Comparison of ENCODE assay signal across 1 cellular context in genomic region chr6:135522975-135523692, GRCh38.
TF ChIP-seq lines count a peak whose summit lies in the region.

No MANE protein-coding gene starts in this region.

TF ChIP-seq in HepG2, 621 proteins besides CTCF, POLR2A, EP300 and RAD21 (continued from another document and continues in another):
- TF ChIP-seq, protein P1, sequence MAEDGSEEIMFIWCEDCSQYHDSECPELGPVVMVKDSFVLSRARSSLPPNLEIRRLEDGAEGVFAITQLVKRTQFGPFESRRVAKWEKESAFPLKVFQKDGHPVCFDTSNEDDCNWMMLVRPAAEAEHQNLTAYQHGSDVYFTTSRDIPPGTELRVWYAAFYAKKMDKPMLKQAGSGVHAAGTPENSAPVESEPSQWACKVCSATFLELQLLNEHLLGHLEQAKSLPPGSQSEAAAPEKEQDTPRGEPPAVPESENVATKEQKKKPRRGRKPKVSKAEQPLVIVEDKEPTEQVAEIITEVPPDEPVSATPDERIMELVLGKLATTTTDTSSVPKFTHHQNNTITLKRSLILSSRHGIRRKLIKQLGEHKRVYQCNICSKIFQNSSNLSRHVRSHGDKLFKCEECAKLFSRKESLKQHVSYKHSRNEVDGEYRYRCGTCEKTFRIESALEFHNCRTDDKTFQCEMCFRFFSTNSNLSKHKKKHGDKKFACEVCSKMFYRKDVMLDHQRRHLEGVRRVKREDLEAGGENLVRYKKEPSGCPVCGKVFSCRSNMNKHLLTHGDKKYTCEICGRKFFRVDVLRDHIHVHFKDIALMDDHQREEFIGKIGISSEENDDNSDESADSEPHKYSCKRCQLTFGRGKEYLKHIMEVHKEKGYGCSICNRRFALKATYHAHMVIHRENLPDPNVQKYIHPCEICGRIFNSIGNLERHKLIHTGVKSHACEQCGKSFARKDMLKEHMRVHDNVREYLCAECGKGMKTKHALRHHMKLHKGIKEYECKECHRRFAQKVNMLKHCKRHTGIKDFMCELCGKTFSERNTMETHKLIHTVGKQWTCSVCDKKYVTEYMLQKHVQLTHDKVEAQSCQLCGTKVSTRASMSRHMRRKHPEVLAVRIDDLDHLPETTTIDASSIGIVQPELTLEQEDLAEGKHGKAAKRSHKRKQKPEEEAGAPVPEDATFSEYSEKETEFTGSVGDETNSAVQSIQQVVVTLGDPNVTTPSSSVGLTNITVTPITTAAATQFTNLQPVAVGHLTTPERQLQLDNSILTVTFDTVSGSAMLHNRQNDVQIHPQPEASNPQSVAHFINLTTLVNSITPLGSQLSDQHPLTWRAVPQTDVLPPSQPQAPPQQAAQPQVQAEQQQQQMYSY (CRISPR knock-in tag; IDR thresholded peaks at IDR 0.05), result no peak
- TF ChIP-seq UBTF (CRISPR knock-in tag; IDR thresholded peaks at IDR 0.05), result no peak
- no peak for TF ChIP-seq ZNF768 (CRISPR knock-in tag; IDR thresholded peaks at IDR 0.05)
- TF ChIP-seq AGO1 (IDR thresholded peaks at IDR 0.05; ENCODE audit: low read depth, low read length, poor library complexity, severe bottlenecking), result no peak
- no peak for TF ChIP-seq ZNF282 (IDR thresholded peaks at IDR 0.05; ENCODE audit: partially characterized antibody)
- 0 out of 2 replicates have a peak, but pooled peaks have one; percentile 49 for TF ChIP-seq KLF6 (CRISPR knock-in tag; IDR thresholded peaks at IDR 0.05)
- TF ChIP-seq, protein P2, sequence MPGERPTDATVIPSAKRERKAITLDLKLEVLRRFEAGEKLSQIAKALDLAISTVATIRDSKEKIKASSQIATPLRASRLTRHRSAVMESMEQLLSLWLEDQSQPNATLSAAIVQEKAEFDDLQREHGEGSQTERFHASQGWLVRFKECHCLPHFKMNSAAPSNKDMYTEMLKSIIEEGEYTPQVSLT (CRISPR knock-in tag; IDR thresholded peaks at IDR 0.05; ENCODE audit: borderline replicate concordance, low read depth), result no peak
- TF ChIP-seq, protein P3, sequence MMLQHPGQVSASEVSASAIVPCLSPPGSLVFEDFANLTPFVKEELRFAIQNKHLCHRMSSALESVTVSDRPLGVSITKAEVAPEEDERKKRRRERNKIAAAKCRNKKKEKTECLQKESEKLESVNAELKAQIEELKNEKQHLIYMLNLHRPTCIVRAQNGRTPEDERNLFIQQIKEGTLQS (CRISPR knock-in tag; IDR thresholded peaks at IDR 0.05), result peak; percentile 30; the same call in 1 of the 2 replicates
- TF ChIP-seq RNF2 (conservative IDR thresholded peaks at IDR 0.05; ENCODE audit: low read depth), result 0 out of 2 replicates have a peak, but pooled peaks have one; percentile 40
- peak; percentile 96 for TF ChIP-seq GATAD2A (CRISPR knock-in tag; IDR thresholded peaks at IDR 0.05)
- TF ChIP-seq, protein P4, sequence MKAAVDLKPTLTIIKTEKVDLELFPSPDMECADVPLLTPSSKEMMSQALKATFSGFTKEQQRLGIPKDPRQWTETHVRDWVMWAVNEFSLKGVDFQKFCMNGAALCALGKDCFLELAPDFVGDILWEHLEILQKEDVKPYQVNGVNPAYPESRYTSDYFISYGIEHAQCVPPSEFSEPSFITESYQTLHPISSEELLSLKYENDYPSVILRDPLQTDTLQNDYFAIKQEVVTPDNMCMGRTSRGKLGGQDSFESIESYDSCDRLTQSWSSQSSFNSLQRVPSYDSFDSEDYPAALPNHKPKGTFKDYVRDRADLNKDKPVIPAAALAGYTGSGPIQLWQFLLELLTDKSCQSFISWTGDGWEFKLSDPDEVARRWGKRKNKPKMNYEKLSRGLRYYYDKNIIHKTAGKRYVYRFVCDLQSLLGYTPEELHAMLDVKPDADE (CRISPR knock-in tag; IDR thresholded peaks at IDR 0.05), result no peak
- TF ChIP-seq, protein P5, sequence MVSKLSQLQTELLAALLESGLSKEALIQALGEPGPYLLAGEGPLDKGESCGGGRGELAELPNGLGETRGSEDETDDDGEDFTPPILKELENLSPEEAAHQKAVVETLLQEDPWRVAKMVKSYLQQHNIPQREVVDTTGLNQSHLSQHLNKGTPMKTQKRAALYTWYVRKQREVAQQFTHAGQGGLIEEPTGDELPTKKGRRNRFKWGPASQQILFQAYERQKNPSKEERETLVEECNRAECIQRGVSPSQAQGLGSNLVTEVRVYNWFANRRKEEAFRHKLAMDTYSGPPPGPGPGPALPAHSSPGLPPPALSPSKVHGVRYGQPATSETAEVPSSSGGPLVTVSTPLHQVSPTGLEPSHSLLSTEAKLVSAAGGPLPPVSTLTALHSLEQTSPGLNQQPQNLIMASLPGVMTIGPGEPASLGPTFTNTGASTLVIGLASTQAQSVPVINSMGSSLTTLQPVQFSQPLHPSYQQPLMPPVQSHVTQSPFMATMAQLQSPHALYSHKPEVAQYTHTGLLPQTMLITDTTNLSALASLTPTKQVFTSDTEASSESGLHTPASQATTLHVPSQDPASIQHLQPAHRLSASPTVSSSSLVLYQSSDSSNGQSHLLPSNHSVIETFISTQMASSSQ (IDR thresholded peaks at IDR 0.05; ENCODE audit: low read depth), result no peak
- TF ChIP-seq, protein P5 (CRISPR knock-in tag; IDR thresholded peaks at IDR 0.05; ENCODE audit: borderline replicate concordance), result no peak
- TF ChIP-seq, protein P6, sequence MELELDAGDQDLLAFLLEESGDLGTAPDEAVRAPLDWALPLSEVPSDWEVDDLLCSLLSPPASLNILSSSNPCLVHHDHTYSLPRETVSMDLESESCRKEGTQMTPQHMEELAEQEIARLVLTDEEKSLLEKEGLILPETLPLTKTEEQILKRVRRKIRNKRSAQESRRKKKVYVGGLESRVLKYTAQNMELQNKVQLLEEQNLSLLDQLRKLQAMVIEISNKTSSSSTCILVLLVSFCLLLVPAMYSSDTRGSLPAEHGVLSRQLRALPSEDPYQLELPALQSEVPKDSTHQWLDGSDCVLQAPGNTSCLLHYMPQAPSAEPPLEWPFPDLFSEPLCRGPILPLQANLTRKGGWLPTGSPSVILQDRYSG (CRISPR knock-in tag; IDR thresholded peaks at IDR 0.05), result no peak
- no peak for TF ChIP-seq ZNF253 (CRISPR knock-in tag; IDR thresholded peaks at IDR 0.05; ENCODE audit: borderline replicate concordance)
- TF ChIP-seq ARID3A (IDR thresholded peaks at IDR 0.05; ENCODE audit: low read depth, low read length), result peak; percentile 83
- TF ChIP-seq FOXA3 (CRISPR knock-in tag; IDR thresholded peaks at IDR 0.05), result peak; percentile 96
- TF ChIP-seq BCL6 (CRISPR knock-in tag; IDR thresholded peaks at IDR 0.05), result peak; percentile 93
- TF ChIP-seq GATAD1 (CRISPR knock-in tag; IDR thresholded peaks at IDR 0.05), result 0 out of 2 replicates have a peak, but pooled peaks have one; percentile 35
- TF ChIP-seq RARA (CRISPR knock-in tag; IDR thresholded peaks at IDR 0.05), result peak; percentile 41
- TF ChIP-seq, protein P7, sequence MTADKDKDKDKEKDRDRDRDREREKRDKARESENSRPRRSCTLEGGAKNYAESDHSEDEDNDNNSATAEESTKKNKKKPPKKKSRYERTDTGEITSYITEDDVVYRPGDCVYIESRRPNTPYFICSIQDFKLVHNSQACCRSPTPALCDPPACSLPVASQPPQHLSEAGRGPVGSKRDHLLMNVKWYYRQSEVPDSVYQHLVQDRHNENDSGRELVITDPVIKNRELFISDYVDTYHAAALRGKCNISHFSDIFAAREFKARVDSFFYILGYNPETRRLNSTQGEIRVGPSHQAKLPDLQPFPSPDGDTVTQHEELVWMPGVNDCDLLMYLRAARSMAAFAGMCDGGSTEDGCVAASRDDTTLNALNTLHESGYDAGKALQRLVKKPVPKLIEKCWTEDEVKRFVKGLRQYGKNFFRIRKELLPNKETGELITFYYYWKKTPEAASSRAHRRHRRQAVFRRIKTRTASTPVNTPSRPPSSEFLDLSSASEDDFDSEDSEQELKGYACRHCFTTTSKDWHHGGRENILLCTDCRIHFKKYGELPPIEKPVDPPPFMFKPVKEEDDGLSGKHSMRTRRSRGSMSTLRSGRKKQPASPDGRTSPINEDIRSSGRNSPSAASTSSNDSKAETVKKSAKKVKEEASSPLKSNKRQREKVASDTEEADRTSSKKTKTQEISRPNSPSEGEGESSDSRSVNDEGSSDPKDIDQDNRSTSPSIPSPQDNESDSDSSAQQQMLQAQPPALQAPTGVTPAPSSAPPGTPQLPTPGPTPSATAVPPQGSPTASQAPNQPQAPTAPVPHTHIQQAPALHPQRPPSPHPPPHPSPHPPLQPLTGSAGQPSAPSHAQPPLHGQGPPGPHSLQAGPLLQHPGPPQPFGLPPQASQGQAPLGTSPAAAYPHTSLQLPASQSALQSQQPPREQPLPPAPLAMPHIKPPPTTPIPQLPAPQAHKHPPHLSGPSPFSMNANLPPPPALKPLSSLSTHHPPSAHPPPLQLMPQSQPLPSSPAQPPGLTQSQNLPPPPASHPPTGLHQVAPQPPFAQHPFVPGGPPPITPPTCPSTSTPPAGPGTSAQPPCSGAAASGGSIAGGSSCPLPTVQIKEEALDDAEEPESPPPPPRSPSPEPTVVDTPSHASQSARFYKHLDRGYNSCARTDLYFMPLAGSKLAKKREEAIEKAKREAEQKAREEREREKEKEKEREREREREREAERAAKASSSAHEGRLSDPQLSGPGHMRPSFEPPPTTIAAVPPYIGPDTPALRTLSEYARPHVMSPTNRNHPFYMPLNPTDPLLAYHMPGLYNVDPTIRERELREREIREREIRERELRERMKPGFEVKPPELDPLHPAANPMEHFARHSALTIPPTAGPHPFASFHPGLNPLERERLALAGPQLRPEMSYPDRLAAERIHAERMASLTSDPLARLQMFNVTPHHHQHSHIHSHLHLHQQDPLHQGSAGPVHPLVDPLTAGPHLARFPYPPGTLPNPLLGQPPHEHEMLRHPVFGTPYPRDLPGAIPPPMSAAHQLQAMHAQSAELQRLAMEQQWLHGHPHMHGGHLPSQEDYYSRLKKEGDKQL (CRISPR knock-in tag; IDR thresholded peaks at IDR 0.05; ENCODE audit: low read depth), result peak; percentile 85; the same call in 1 of the 2 replicates
- TF ChIP-seq DNMT3B (CRISPR knock-in tag; conservative IDR thresholded peaks at IDR 0.05), result peak; percentile 85; the same call in 1 of the 2 replicates
- TF ChIP-seq TBX3 (IDR thresholded peaks at IDR 0.05; ENCODE audit: borderline replicate concordance), result peak; percentile 93
- TF ChIP-seq CREB1 (IDR thresholded peaks at IDR 0.05), result peak; percentile 56; the same call in 1 of the 2 replicates
- TF ChIP-seq CREB1 (CRISPR knock-in tag; IDR thresholded peaks at IDR 0.05), result peak; percentile 60
- peak; percentile 32; the same call in 1 of the 2 replicates for TF ChIP-seq NFIC (IDR thresholded peaks at IDR 0.05; ENCODE audit: low read length)
- no peak for TF ChIP-seq RARG (CRISPR knock-in tag; IDR thresholded peaks at IDR 0.05; ENCODE audit: low read depth)
- no peak for TF ChIP-seq DPF2 (CRISPR knock-in tag; IDR thresholded peaks at IDR 0.05; ENCODE audit: borderline replicate concordance, low read depth)
- no peak for TF ChIP-seq NCOA5 (CRISPR knock-in tag; IDR thresholded peaks at IDR 0.05)
- TF ChIP-seq ZBTB25 (CRISPR knock-in tag; IDR thresholded peaks at IDR 0.05), result peak; percentile 67
- TF ChIP-seq TBL1XR1 (IDR thresholded peaks at IDR 0.05; ENCODE audit: borderline replicate concordance, low read length, partially characterized antibody), result peak; percentile 26
- 0 out of 2 replicates have a peak, but pooled peaks have one; percentile 28 for TF ChIP-seq HMG20B (CRISPR knock-in tag; conservative IDR thresholded peaks at IDR 0.05)
- peak; percentile 43; the same call in 1 of the 2 replicates for TF ChIP-seq SAP130 (CRISPR knock-in tag; IDR thresholded peaks at IDR 0.05; ENCODE audit: low read depth)
- no peak for TF ChIP-seq HOXD1 (CRISPR knock-in tag; IDR thresholded peaks at IDR 0.05)
